In the genomic region with DNA sequence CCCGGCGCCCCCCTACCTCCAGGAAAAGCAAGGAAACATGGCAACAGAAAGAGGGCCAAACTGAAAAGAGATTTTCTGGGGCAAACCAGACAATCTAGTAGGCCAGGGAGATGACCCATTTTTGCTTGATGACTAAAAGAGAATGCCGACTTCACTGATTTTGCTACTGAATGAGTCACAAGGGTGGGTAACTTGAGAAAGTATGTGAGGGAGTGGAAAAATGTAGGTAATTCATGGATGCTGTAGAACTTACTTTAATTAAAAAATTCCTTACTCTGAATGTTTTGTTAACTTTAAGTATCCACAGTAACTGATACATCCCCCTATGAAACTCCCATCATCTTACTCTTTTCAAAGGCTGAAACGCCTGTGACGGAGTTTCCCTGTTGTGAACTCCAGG, we compare ENCODE assay signal across 1 cellular context.
A peak's percentile ranks its signal among the peaks of the same experiment; 100 is the strongest.
TF ChIP-seq lines count a peak whose summit lies in the region.

No MANE protein-coding gene starts in this region.

TF ChIP-seq in K562, 482 proteins besides CTCF, POLR2A, EP300 and RAD21 (continued from another document):
- TF ChIP-seq, protein P1, sequence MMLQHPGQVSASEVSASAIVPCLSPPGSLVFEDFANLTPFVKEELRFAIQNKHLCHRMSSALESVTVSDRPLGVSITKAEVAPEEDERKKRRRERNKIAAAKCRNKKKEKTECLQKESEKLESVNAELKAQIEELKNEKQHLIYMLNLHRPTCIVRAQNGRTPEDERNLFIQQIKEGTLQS (IDR thresholded peaks at IDR 0.05): 0 out of 2 replicates have a peak, but pooled peaks have one; percentile 7
- TF ChIP-seq, protein P1 (CRISPR knock-in tag; conservative IDR thresholded peaks at IDR 0.05): no peak
- TF ChIP-seq HMGN3 (IDR thresholded peaks at IDR 0.05; ENCODE audit: borderline replicate concordance, extremely low read depth, insufficient read length, low read depth, low read length): no peak
- TF ChIP-seq, protein P2, sequence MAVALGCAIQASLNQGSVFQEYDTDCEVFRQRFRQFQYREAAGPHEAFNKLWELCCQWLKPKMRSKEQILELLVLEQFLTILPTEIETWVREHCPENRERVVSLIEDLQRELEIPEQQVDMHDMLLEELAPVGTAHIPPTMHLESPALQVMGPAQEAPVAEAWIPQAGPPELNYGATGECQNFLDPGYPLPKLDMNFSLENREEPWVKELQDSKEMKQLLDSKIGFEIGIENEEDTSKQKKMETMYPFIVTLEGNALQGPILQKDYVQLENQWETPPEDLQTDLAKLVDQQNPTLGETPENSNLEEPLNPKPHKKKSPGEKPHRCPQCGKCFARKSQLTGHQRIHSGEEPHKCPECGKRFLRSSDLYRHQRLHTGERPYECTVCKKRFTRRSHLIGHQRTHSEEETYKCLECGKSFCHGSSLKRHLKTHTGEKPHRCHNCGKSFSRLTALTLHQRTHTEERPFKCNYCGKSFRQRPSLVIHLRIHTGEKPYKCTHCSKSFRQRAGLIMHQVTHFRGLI (CRISPR knock-in tag; IDR thresholded peaks at IDR 0.05): no peak
- TF ChIP-seq STAT5B (CRISPR knock-in tag; IDR thresholded peaks at IDR 0.05): no peak
- no peak for TF ChIP-seq ZNF584 (CRISPR knock-in tag; IDR thresholded peaks at IDR 0.05; ENCODE audit: low read depth)
- TF ChIP-seq, protein P3, sequence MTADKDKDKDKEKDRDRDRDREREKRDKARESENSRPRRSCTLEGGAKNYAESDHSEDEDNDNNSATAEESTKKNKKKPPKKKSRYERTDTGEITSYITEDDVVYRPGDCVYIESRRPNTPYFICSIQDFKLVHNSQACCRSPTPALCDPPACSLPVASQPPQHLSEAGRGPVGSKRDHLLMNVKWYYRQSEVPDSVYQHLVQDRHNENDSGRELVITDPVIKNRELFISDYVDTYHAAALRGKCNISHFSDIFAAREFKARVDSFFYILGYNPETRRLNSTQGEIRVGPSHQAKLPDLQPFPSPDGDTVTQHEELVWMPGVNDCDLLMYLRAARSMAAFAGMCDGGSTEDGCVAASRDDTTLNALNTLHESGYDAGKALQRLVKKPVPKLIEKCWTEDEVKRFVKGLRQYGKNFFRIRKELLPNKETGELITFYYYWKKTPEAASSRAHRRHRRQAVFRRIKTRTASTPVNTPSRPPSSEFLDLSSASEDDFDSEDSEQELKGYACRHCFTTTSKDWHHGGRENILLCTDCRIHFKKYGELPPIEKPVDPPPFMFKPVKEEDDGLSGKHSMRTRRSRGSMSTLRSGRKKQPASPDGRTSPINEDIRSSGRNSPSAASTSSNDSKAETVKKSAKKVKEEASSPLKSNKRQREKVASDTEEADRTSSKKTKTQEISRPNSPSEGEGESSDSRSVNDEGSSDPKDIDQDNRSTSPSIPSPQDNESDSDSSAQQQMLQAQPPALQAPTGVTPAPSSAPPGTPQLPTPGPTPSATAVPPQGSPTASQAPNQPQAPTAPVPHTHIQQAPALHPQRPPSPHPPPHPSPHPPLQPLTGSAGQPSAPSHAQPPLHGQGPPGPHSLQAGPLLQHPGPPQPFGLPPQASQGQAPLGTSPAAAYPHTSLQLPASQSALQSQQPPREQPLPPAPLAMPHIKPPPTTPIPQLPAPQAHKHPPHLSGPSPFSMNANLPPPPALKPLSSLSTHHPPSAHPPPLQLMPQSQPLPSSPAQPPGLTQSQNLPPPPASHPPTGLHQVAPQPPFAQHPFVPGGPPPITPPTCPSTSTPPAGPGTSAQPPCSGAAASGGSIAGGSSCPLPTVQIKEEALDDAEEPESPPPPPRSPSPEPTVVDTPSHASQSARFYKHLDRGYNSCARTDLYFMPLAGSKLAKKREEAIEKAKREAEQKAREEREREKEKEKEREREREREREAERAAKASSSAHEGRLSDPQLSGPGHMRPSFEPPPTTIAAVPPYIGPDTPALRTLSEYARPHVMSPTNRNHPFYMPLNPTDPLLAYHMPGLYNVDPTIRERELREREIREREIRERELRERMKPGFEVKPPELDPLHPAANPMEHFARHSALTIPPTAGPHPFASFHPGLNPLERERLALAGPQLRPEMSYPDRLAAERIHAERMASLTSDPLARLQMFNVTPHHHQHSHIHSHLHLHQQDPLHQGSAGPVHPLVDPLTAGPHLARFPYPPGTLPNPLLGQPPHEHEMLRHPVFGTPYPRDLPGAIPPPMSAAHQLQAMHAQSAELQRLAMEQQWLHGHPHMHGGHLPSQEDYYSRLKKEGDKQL (CRISPR knock-in tag; IDR thresholded peaks at IDR 0.05; ENCODE audit: borderline replicate concordance): no peak
- TF ChIP-seq XRCC5 (IDR thresholded peaks at IDR 0.05; ENCODE audit: low read depth, low read length): no peak
- peak; percentile 31; the same call in 1 of the 2 replicates for TF ChIP-seq FOSL1 (tag; conservative IDR thresholded peaks at IDR 0.05)
- TF ChIP-seq ZC3H4 (CRISPR knock-in tag; IDR thresholded peaks at IDR 0.05; ENCODE audit: borderline replicate concordance): no peak
